Comparison of ENCODE assay signal across 31 cellular contexts in genomic region chr12:26379777-26380467, GRCh38.
"Had no signal": no experiment of that assay in that cellular context is flagged by ENCODE, and none has a peak within 500 bp of the region (broad histone marks: within the 10 kb centered on the region; RNA-seq: fewer than 3 reads in every experiment).

No MANE protein-coding gene starts in this region.

- H3K4me3 ChIP-seq: PC-9, SJCRH30, SK-N-MC had no signal

- H3K27ac ChIP-seq: brain microvascular endothelial cell, PC-9, RWPE1, SJCRH30, SK-N-MC had no signal

- H2AFZ ChIP-seq: PC-9 had no signal

- H3K27me3 ChIP-seq: brain microvascular endothelial cell, SJCRH30 had no signal

- H3K36me3 ChIP-seq: brain microvascular endothelial cell, SJCRH30 had no signal

- H3K4me2 ChIP-seq: PC-9 had no signal

- H3K9me3 ChIP-seq: SJCRH30 had no signal

- H3K9me3 Mint-ChIP-seq: activated naive CD4-positive, alpha-beta T cell treated with anti-CD3 and anti-CD28 coated beads, Interleukin-2, amount 50 U/mL, for 72 hours; activated T-helper 1 cell treated with anti-CD3 and anti-CD28 coated beads, Interleukin-12 subunit alpha, Interleukin-12 subunit beta, Interleukin-2, Interleukin-4 antibody, amounts not matched to agents 30 ng/mL and 10 ng/mL and 1 ng/mL, durations not matched to agents 14 hours and 24 hours and 36 hours; T-helper 2 cell treated with Interferon-gamma antibody and Interleukin-4, amounts not matched to agents 5 μg/mL and 100 μg/mL, for 36 hours had no signal

- DNase-seq: activated CD4-positive, alpha-beta T cell treated with anti-CD3 and anti-CD28 coated beads for 36 hours; activated CD4-positive, alpha-beta T cell treated with anti-CD3 and anti-CD28 coated beads, Interleukin-2, amount 10 ng/mL, durations not matched to agents 7 days and 5 days; activated CD4-positive, alpha-beta T cell treated with anti-CD3 and anti-CD28 coated beads, Interleukin-2, amount 50 U/mL, for 48 hours; activated CD8-positive, alpha-beta T cell treated with anti-CD3 and anti-CD28 coated beads, Interleukin-2, amount 10 ng/mL, durations not matched to agents 7 days and 5 days; activated gamma-delta T cell treated with Interleukin-2 at 50 U/mL for 16 hours; activated naive CD4-positive, alpha-beta T cell treated with anti-CD3 and anti-CD28 coated beads for 36 hours; activated T-cell treated with anti-CD3 and anti-CD28 coated beads for 4 hours; activated T-cell treated with anti-CD3 and anti-CD28 coated beads, Interleukin-2, amount 50 U/mL, for 4 hours; anterior cingulate cortex; brain microvascular endothelial cell; central memory CD4-positive, alpha-beta T cell; NCI-H1105; NCI-H1417 treated with DMSO at 0.1 percent for 48 hours; NCI-H187 treated with DMSO at 0.1 percent for 48 hours; NCI-H2081; NCI-H226; NCI-H526; NCI-H748 treated with DMSO at 0.1 percent for 48 hours; NK-92 treated with Interleukin-12 subunit alpha and Interleukin-12 subunit beta, amount 100 ng/mL, for 24 hours; PC-9; Right ventricle myocardium superior; SJCRH30 had no signal

- H3K4me3 Mint-ChIP-seq: activated CD4-positive, alpha-beta T cell treated with anti-CD3 and anti-CD28 coated beads for 36 hours; activated CD4-positive, alpha-beta T cell treated with anti-CD3 and anti-CD28 coated beads, Interleukin-2, amount 10 ng/mL, durations not matched to agents 7 days and 5 days; activated CD8-positive, alpha-beta T cell treated with anti-CD3 and anti-CD28 coated beads, Interleukin-2, amount 10 ng/mL, durations not matched to agents 7 days and 5 days; activated naive CD4-positive, alpha-beta T cell treated with anti-CD3 and anti-CD28 coated beads for 36 hours; activated T-cell treated with anti-CD3 and anti-CD28 coated beads, Interleukin-2, amount 50 U/mL, for 4 hours; activated T-helper 1 cell treated with anti-CD3 and anti-CD28 coated beads, Interleukin-12 subunit alpha, Interleukin-12 subunit beta, Interleukin-2, Interleukin-4 antibody, amounts not matched to agents 30 ng/mL and 10 ng/mL and 1 ng/mL, durations not matched to agents 14 hours and 24 hours and 36 hours; T-helper 1 cell treated with Interleukin-12 subunit alpha and Interleukin-12 subunit beta and Interleukin-4 antibody, amounts not matched to agents 30 μg/mL and 1 μg/mL, for 36 hours; T-helper 2 cell treated with Interferon-gamma antibody and Interleukin-4, amounts not matched to agents 5 μg/mL and 100 μg/mL, for 36 hours had no signal

- ATAC-seq: activated CD4-positive, alpha-beta T cell treated with anti-CD3 and anti-CD28 coated beads for 36 hours; activated CD4-positive, CD25-positive, alpha-beta regulatory T cell treated with anti-CD3 and anti-CD28 coated beads, Interleukin-2, amount 50 U/mL, for 24 hours; activated CD8-positive, alpha-beta T cell treated with anti-CD3 and anti-CD28 coated beads, Interleukin-2, amount 10 ng/mL, durations not matched to agents 7 days and 5 days; activated naive CD4-positive, alpha-beta T cell treated with anti-CD3 and anti-CD28 coated beads, Interleukin-2, amount 50 U/mL, for 72 hours; activated T-cell treated with anti-CD3 and anti-CD28 coated beads, Interleukin-2, amount 50 U/mL, for 4 hours had no signal

- H3K27me3 Mint-ChIP-seq: activated CD4-positive, alpha-beta T cell treated with anti-CD3 and anti-CD28 coated beads for 36 hours; activated CD4-positive, alpha-beta T cell treated with anti-CD3 and anti-CD28 coated beads, Interleukin-2, amount 10 ng/mL, durations not matched to agents 7 days and 5 days had no signal

- H3K27ac Mint-ChIP-seq: activated CD4-positive, alpha-beta T cell treated with anti-CD3 and anti-CD28 coated beads for 36 hours; activated CD4-positive, alpha-beta T cell treated with anti-CD3 and anti-CD28 coated beads, Interleukin-2, amount 10 ng/mL, durations not matched to agents 7 days and 5 days; activated CD8-positive, alpha-beta T cell treated with anti-CD3 and anti-CD28 coated beads, Interleukin-2, amount 10 ng/mL, durations not matched to agents 7 days and 5 days; activated naive CD4-positive, alpha-beta T cell treated with anti-CD3 and anti-CD28 coated beads for 36 hours; activated naive CD4-positive, alpha-beta T cell treated with anti-CD3 and anti-CD28 coated beads, Interleukin-2, amount 50 U/mL, for 72 hours; activated T-helper 1 cell treated with anti-CD3 and anti-CD28 coated beads, Interleukin-12 subunit alpha, Interleukin-12 subunit beta, Interleukin-2, Interleukin-4 antibody, amounts not matched to agents 30 ng/mL and 10 ng/mL and 1 ng/mL, durations not matched to agents 14 hours and 24 hours and 36 hours; T-helper 1 cell treated with Interleukin-12 subunit alpha and Interleukin-12 subunit beta and Interleukin-4 antibody, amounts not matched to agents 30 μg/mL and 1 μg/mL, for 36 hours; T-helper 2 cell treated with Interferon-gamma antibody and Interleukin-4, amounts not matched to agents 5 μg/mL and 100 μg/mL, for 36 hours had no signal

- H3K4me1 Mint-ChIP-seq: activated CD4-positive, alpha-beta T cell treated with anti-CD3 and anti-CD28 coated beads for 36 hours; activated CD4-positive, alpha-beta T cell treated with anti-CD3 and anti-CD28 coated beads, Interleukin-2, amount 10 ng/mL, durations not matched to agents 7 days and 5 days had no signal

- FAIRE-seq: RCC 7860, TTC549 had no signal
